13 cellular contexts compared by ENCODE assay signal in the genomic region with DNA sequence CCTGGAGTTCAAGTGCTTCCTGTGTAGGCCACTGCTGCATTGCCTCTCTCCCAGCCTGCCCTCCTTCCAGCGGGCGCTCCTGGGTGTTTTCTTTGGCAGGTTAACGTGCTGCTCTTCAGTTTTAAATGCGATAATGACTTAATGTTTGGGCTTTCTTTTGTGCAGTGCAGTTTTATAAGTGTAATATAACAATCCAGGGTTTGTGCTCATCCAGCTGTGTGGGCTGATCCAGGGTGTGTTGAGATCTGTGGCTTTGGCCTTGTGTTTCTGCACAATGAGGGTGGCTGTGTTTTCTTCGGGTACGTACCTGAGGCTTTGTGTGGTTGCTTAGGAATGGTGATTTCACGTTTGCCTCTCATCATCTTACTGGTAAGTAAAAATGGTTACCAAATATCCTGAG. TPM values are rescaled to one million over a fixed set of nuclear protein-coding genes. Genes with fewer than 3 reads are reported as not detected.
DNase-seq lines count a peak whose midpoint lies in the region; ATAC-seq and TF ChIP-seq lines count a peak whose summit lies in the region.
"Had no signal": no experiment of that assay in that cellular context is flagged by ENCODE, and none has a peak within 500 bp of the region (broad histone marks: within the 10 kb centered on the region; RNA-seq: fewer than 3 reads in every experiment).

No MANE protein-coding gene starts in this region.

- H3K4me1 ChIP-seq in colonic mucosa, result peaks cover 7% of the 10 kb centered on the region
- peaks cover 11 to 18% of the 10 kb centered on the region in 2 donors for H3K4me1 ChIP-seq in mucosa of rectum (ENCODE audit: control insufficient read depth in 2 of 2, insufficient read depth in 2 of 2, low read length in 2 of 2)

- intact Hi-C loops in colonic mucosa (cut with DNase I), result no loop called here

- H3K27me3 ChIP-seq in colonic mucosa (no peaks in the 10 kb centered on the region), mucosa of rectum (ENCODE audit: control insufficient read depth in 2 of 2, insufficient read depth in 2 of 2, low read length in 2 of 2) (no peaks in the 10 kb centered on the region)

- H3K9ac ChIP-seq in colonic mucosa (ENCODE audit: low read depth in 2 of 2, low read length in 2 of 2) (no peak overlapping the region), mucosa of rectum (ENCODE audit: low read depth in 1 of 2, low read length in 2 of 2) (no peak overlapping the region)

- H3K9me3 ChIP-seq in colonic mucosa, result no peaks in the 10 kb centered on the region
- H3K9me3 ChIP-seq in mucosa of rectum (ENCODE audit: control insufficient read depth in 2 of 2, low read length in 2 of 2), result no peaks in the 10 kb centered on the region

- peak; percentile 31 for DNase-seq in Daoy (ENCODE audit: low read depth)
- DNase-seq in NCI-H2029 treated with DMSO at 0.1 percent for 48 hours (lab: John Stamatoyannopoulos, UW), result peak; percentile 89
- DNase-seq in colonic mucosa, result peak; percentile 66
- no peak for DNase-seq in stimulated activated CD4-positive, alpha-beta T cell treated with anti-CD3 and anti-CD28 coated beads, Interleukin-1b, Interleukin-23, amount 100 ng/mL, for 48 hours
- DNase-seq: AML-193, DMS53, NCI-H1436 treated with DMSO at 0.1 percent for 48 hours, NCI-H2107, NCI-H510A, SIG-M5 had no signal

- ATAC-seq in GM18511 (IDR thresholded peaks at IDR 0.05; ENCODE audit: unreplicated experiment) (no peak), GM21381 (IDR thresholded peaks at IDR 0.05; ENCODE audit: unreplicated experiment) (no peak)

- no peak for TF ChIP-seq CTCF in colonic mucosa (IDR thresholded peaks at IDR 0.05)

- peak overlapping the region; percentile 13 for H3K27ac ChIP-seq in colonic mucosa
- peak overlapping the region; percentile 46 to 53 for H3K27ac ChIP-seq in mucosa of rectum (ENCODE audit: low read depth in 2 of 2, low read length in 2 of 2)

- H3K36me3 ChIP-seq in colonic mucosa (no peaks in the 10 kb centered on the region), mucosa of rectum (ENCODE audit: control insufficient read depth in 2 of 2, insufficient read depth in 2 of 2, low read length in 2 of 2) (peaks cover 0 to 4% of the 10 kb centered on the region in 2 donors)

- no peak overlapping the region for H3K4me3 ChIP-seq in colonic mucosa
- peak overlapping the region in 1 of 2 donors; percentile 38 for H3K4me3 ChIP-seq in mucosa of rectum (ENCODE audit: low read length in 2 of 2)

RNA-seq across cellular contexts. Expression of a gene that starts 50.6 kb away (rescaled TPM):
- total RNA-seq in Daoy (2014; rRNA removed; shearing (Covaris generic)), result 1.4 TPM in 2 replicates
- 10 to 100 TPM; 36.7 to 55.3 TPM for total RNA-seq in colonic mucosa

Comparison
In these comparisons a context has a peak if more than half of its experiments do, and no peak if none do; other contexts are left out.
1. RNA of a gene that starts 50.6 kb away (total RNA-seq): 36.7 to 55.3 TPM in colonic mucosa; 1.4 TPM in Daoy; every median in the first group is over 10 times any median in the second.